In the genomic region with DNA sequence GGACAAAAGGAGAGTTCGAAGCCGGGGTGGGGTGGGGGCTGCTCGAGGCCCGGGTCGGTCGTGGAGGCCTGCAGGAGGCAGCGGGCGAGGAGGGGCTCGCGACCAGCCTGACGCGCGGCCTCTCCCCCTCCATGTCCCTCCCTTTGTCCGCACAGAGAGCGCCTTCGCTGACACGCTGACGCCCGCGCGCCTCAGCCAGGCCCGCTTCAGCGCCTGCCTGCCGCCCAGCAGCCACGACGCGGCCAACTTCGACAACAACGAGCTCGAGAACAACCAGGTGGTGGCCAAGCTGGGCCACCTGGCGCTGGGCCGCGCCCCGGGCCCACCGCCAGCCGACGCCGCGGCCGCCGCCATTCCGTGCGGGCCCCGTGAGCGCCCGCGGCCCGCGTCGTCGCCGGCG, we compare ENCODE assay signal across 15 cellular contexts. TPM values are rescaled to one million over a fixed set of nuclear protein-coding genes. Genes with fewer than 3 reads are reported as not detected.
A peak's percentile ranks its signal among the peaks of the same experiment; 100 is the strongest.
DNase-seq lines count a peak whose midpoint lies in the region; ATAC-seq, FAIRE-seq and TF ChIP-seq lines count a peak whose summit lies in the region.
"Had no signal": no experiment of that assay in that cellular context is flagged by ENCODE, and none has a peak within 500 bp of the region (broad histone marks: within the 10 kb centered on the region; RNA-seq: fewer than 3 reads in every experiment).

No MANE protein-coding gene starts in this region.

- FAIRE-seq in H1 (lab: Jason Lieb, UNC) = no peak

- 17% methylated on average over 46 of the region's 53 CpGs; no CpG with 5 or more reads in 1 of the 2 experiments for WGBS in H1 (ENCODE audit: extremely low coverage in 1 of 2, insufficient coverage in 1 of 2, insufficient read length in 1 of 2, insufficient replicate concordance in 2 of 2, low coverage in 1 of 2, low lambda C conversion rate in 2 of 2, missing lambda C conversion rate in 1 of 2), 2 experiments

- H3K79me2 ChIP-seq in H1 (ENCODE audit: control insufficient read depth in 1 of 2, insufficient read depth in 2 of 2, low read length in 2 of 2) = no peaks in the 10 kb centered on the region

- no peaks in the 10 kb centered on the region for H3K9me3 ChIP-seq in BLaER1
- no peaks in the 10 kb centered on the region for H3K9me3 ChIP-seq in H1 (ENCODE audit: insufficient read depth in 2 of 2, low read depth in 1 of 2, low read length in 1 of 2)

- H3K14ac ChIP-seq in H1 (ENCODE audit: insufficient read length) = no peak overlapping the region

- peaks cover 38% of the 10 kb centered on the region for H3K27me3 Mint-ChIP-seq in nephron (ENCODE audit: low read depth)

- no peak for ATAC-seq in HG03457 (IDR thresholded peaks at IDR 0.05; ENCODE audit: unreplicated experiment)
- no peak for ATAC-seq in esophagus mucosa
- ATAC-seq: left ventricle myocardium superior had no signal

- TF ChIP-seq CTCF in H1 (IDR thresholded peaks at IDR 0.05; ENCODE audit: control extremely low read depth in 1 of 3, insufficient read depth in 1 of 3, low read depth in 1 of 3, low read length in 3 of 3) (no peak), nephron (IDR thresholded peaks at IDR 0.05; ENCODE audit: unreplicated experiment in 3 of 3) (no peak)

- H4K91ac ChIP-seq in H1 (replicated peaks; ENCODE audit: insufficient read length, low read length) = no peak overlapping the region

- H2AFZ ChIP-seq in H1 (ENCODE audit: low read length) = no peak overlapping the region; the same call in 1 of the 2 replicates

- H3K4me3 ChIP-seq in BLaER1 (peak overlapping the region; percentile 51), H7 (ENCODE audit: insufficient read depth, low read depth, low read length) (peak overlapping the region; percentile 46), H1 (ENCODE audit: extremely low read depth in 1 of 4, insufficient read depth in 2 of 4, low read depth in 3 of 4, low read length in 4 of 4) (peak overlapping the region; percentile 18 to 60 (median 32); a peak in 6 of 8 replicates)

- 0 out of 3 replicates have a peak, but pooled peaks of 1 of the 2 experiments have one; percentile 31 for TF ChIP-seq POLR2A in H1 (IDR thresholded peaks at IDR 0.05; ENCODE audit: control extremely low read depth in 1 of 2, low read depth in 2 of 2, low read length in 2 of 2)

- H2BK120ac ChIP-seq in H1 (replicated peaks; ENCODE audit: low read depth, low read length) = no peak overlapping the region

- no peaks in the 10 kb centered on the region for H3K9me3 Mint-ChIP-seq in nephron
- H3K9me3 Mint-ChIP-seq: neural crest cell had no signal

- TF ChIP-seq EP300 in H1 (IDR thresholded peaks at IDR 0.05; ENCODE audit: borderline replicate concordance in 1 of 2, low read depth in 2 of 2, low read length in 2 of 2) = no peak

- no peak overlapping the region for H3K18ac ChIP-seq in H1 (ENCODE audit: extremely low read depth, low read length)

- H3K56ac ChIP-seq in H1 (replicated peaks; ENCODE audit: insufficient read length, low read depth, low read length) = no peak overlapping the region

- peaks cover 3% of the 10 kb centered on the region for H3K4me1 Mint-ChIP-seq in nephron

- no peak overlapping the region for H3K4ac ChIP-seq in H1 (replicated peaks; ENCODE audit: insufficient read length, low read depth, low read length)

- no peak overlapping the region for H2BK15ac ChIP-seq in H1 (ENCODE audit: low read length)

- no peak overlapping the region for H3K23ac ChIP-seq in H1 (ENCODE audit: insufficient read length)

- H3K79me1 ChIP-seq in H1 (ENCODE audit: low read depth, low read length) = no peaks in the 10 kb centered on the region; the same call in 1 of the 2 replicates

- H3K23me2 ChIP-seq in H1 (ENCODE audit: low read depth, low read length) = peaks cover 5% of the 10 kb centered on the region

- peaks cover 86% of the 10 kb centered on the region for H4K20me1 ChIP-seq in BLaER1
- peaks cover 0 to 3% of the 10 kb centered on the region in 2 experiments for H4K20me1 ChIP-seq in H1 (replicated peaks in 1 of 2; ENCODE audit: control insufficient read depth in 1 of 2, insufficient read depth in 2 of 2, low read length in 2 of 2)

- peak; percentile 90 for DNase-seq in H7
- DNase-seq in H1 (ENCODE audit: low read depth in 1 of 2, low spot score in 2 of 2) = peak in 1 of 2 experiments; percentile 70
- DNase-seq in RKO (ENCODE audit: low spot score) = no peak
- DNase-seq in activated effector memory CD4-positive, alpha-beta T cell treated with Interleukin-2 at 50 U/mL for 16 hours = no peak
- DNase-seq: DMS79, NCI-H1105 treated with DMSO at 0.1 percent for 48 hours, SHP77, T1000 had no signal

- H3K27ac ChIP-seq in BLaER1 (peak overlapping the region; percentile 72), H1 (ENCODE audit: low read depth, low read length) (no peak overlapping the region)
- H3K27ac ChIP-seq: KMS-11 had no signal

- no peak overlapping the region for H2BK20ac ChIP-seq in H1 (ENCODE audit: low read length)

- 0 out of 2 replicates have a peak overlapping the region, but pooled peaks have one; percentile 20 for H2AK5ac ChIP-seq in H1 (ENCODE audit: low read depth, low read length)

- POLR2A ChIA-PET in H1 (lab: Charles Lee; ENCODE audit: partially characterized antibody) = interaction anchor here (0.9 to 1.7 kb wide), 6 partner anchors 8 to 97 kb away, joined by 3 to 8 read pairs (median 4); no protein-coding TSS in a partner anchor

- TF ChIP-seq RAD21 in H1 (IDR thresholded peaks at IDR 0.05 in 1 of 2, conservative IDR thresholded peaks at IDR 0.05 in 1 of 2; ENCODE audit: low read depth in 2 of 2, low read length in 2 of 2) = no peak

- no peak overlapping the region for H3K27ac Mint-ChIP-seq in nephron

- H3K9ac ChIP-seq in BLaER1 (no peak overlapping the region), H1 (replicated peaks in 1 of 4; ENCODE audit: extremely low read depth in 1 of 4, low read depth in 3 of 4, low read length in 3 of 4) (peak overlapping the region in 3 of 4 experiments; percentile 45 to 67 (median 63); a peak in 5 of 7 replicates)
- H3K9ac ChIP-seq: KMS-11 had no signal

- H3K36me3 ChIP-seq in BLaER1 (peaks cover 95% of the 10 kb centered on the region), H7 (replicated peaks; ENCODE audit: control insufficient read depth, insufficient read depth, low read length) (no peaks in the 10 kb centered on the region), H1 (ENCODE audit: control insufficient read depth in 2 of 4, insufficient read depth in 4 of 4, low read length in 3 of 4) (no peaks in the 10 kb centered on the region)

- H3K4me3 Mint-ChIP-seq in nephron = peak overlapping the region; percentile 53 to 64 (median 53)
- H3K4me3 Mint-ChIP-seq: neural crest cell had no signal

- peak overlapping the region; percentile 43; the same call in 1 of the 2 replicates for H2BK12ac ChIP-seq in H1 (ENCODE audit: low read depth, low read length)

- H3K4me2 ChIP-seq in BLaER1 (peak overlapping the region; percentile 62), H1 (ENCODE audit: insufficient read depth in 1 of 2, low read depth in 2 of 2, low read length in 2 of 2) (peak overlapping the region; percentile 64 to 71)
- H3K4me2 ChIP-seq: KMS-11 had no signal

- no peak overlapping the region for H4K5ac ChIP-seq in H1 (ENCODE audit: insufficient read length, low read depth, low read length)

- peaks cover 22% of the 10 kb centered on the region for H3K36me3 Mint-ChIP-seq in nephron (ENCODE audit: low read depth)

- peak overlapping the region; percentile 17; the same call in 1 of the 2 replicates for H4K8ac ChIP-seq in H1 (ENCODE audit: extremely low read depth, insufficient read depth, low read length)

- no peaks in the 10 kb centered on the region for H3K27me3 ChIP-seq in BLaER1
- H3K27me3 ChIP-seq in H7 (ENCODE audit: control insufficient read depth, insufficient read depth, low read length) = peaks cover 22% of the 10 kb centered on the region
- peaks cover 10 to 37% (median 29%) of the 10 kb centered on the region in 4 experiments for H3K27me3 ChIP-seq in H1 (replicated peaks in 1 of 4; ENCODE audit: control insufficient read depth in 3 of 4, extremely low read depth in 1 of 4, insufficient read depth in 3 of 4, low read length in 3 of 4)

- CTCF ChIA-PET in H1 (lab: Charles Lee; ENCODE audit: partially characterized antibody) = interaction anchor here (0.6 to 10.6 kb wide), 6 partner anchors 12 to 34 kb away, joined by 3 to 113 read pairs (median 5); no protein-coding TSS in a partner anchor

- no peak overlapping the region; the same call in 1 of the 2 replicates for H2BK5ac ChIP-seq in H1 (ENCODE audit: low read depth, low read length)

- H3K4me1 ChIP-seq in BLaER1 (peaks cover 86% of the 10 kb centered on the region), H1 (replicated peaks in 1 of 4; ENCODE audit: control insufficient read depth in 3 of 4, insufficient read depth in 4 of 4, low read length in 3 of 4) (peaks cover 0 to 6% (median 3%) of the 10 kb centered on the region in 4 experiments; a peak in 3 of 7 replicates)

TF ChIP-seq in H1, 55 proteins besides CTCF, POLR2A, EP300 and RAD21 (continues in another document):
- TF ChIP-seq KDM1A (IDR thresholded peaks at IDR 0.05; ENCODE audit: borderline replicate concordance, low read length) (no peak), BACH1 (IDR thresholded peaks at IDR 0.05; ENCODE audit: low read length) (no peak), GABPA (IDR thresholded peaks at IDR 0.05; ENCODE audit: borderline replicate concordance, insufficient read depth, low read length) (no peak), RXRA (IDR thresholded peaks at IDR 0.05; ENCODE audit: insufficient read depth, low read depth, low read length) (no peak), CREB1 (IDR thresholded peaks at IDR 0.05) (0 out of 2 replicates have a peak, but pooled peaks have one; percentile 12), BCL11A (IDR thresholded peaks at IDR 0.05; ENCODE audit: low read depth in 2 of 2, low read length in 2 of 2) (no peak)
- TF ChIP-seq, protein P1, sequence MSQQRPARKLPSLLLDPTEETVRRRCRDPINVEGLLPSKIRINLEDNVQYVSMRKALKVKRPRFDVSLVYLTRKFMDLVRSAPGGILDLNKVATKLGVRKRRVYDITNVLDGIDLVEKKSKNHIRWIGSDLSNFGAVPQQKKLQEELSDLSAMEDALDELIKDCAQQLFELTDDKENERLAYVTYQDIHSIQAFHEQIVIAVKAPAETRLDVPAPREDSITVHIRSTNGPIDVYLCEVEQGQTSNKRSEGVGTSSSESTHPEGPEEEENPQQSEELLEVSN (IDR thresholded peaks at IDR 0.05) = peak; percentile 91

RNA-seq across cellular contexts. Expression of a gene that starts 42.2 kb away (rescaled TPM):
- total RNA-seq in H7 (2014; rRNA removed; shearing (Covaris generic)) = 4.7 and 7.5 TPM in 2 replicates
- total RNA-seq in H1 (2021; fragmentation: NEBNext Ultra II Directional; extraction: Animal tissue kit (Norgen Biotek cat#: 25700)) = 5.7 and 6.1 TPM in 2 replicates
- polyA plus RNA-seq in H1 (2011; rRNA removed) = 3.3 and 5.4 TPM in 2 replicates
- 4.8 TPM for polyA plus RNA-seq in H1 (2011; cell fraction: cytosol; rRNA removed)
- polyA plus RNA-seq in H1 (2011; cell fraction: nucleus; rRNA removed) = 15.7 TPM
- polyA plus RNA-seq in H1 (2012, experiment 1 of 2) = 4.5 to 5.3 TPM (median 4.5 TPM) in 4 replicates
- polyA plus RNA-seq in H1 (2012, experiment 2 of 2) = 4.2 TPM
- polyA plus RNA-seq in H1 (2013, experiment 1 of 2) = 2.9 TPM
- 2.8 TPM for polyA plus RNA-seq in H1 (2013, experiment 2 of 2)
- polyA minus RNA-seq in H1 (2011; rRNA and poly(A)+ RNA removed) = 3.9 and 4.0 TPM in 2 replicates
- 5.5 TPM for polyA minus RNA-seq in H1 (2011; cell fraction: cytosol; rRNA and poly(A)+ RNA removed)
- polyA minus RNA-seq in H1 (2011; cell fraction: nucleus; rRNA and poly(A)+ RNA removed) = 4.4 TPM
- 12.7 TPM for total RNA-seq in esophagus mucosa
